ENCODE assay signal across 1 cellular context in the genomic region with DNA sequence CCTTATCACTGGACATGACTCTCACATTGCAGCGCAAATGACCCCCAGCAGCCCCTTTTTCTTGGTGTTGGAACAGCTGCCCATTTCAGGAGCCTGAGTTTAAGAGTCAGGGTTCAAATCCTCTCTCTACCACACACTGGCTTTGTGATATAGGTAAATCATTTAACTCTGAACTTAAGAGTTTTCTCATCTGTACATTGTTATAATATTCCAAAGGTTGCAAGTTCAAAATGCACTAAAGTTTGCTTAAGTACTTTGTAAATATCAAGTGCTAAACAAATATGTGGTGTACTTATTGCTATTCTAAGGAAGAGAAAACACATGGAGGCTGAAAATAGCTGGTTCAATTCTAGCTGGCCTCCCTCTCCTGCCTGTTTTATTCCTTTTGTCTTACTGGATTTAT.
TF ChIP-seq lines count a peak whose summit lies in the region.

No MANE protein-coding gene starts in this region.

TF ChIP-seq in HepG2, 621 proteins besides CTCF, POLR2A, EP300 and RAD21 (continued from another document and continues in another):
- TF ChIP-seq, protein P1, sequence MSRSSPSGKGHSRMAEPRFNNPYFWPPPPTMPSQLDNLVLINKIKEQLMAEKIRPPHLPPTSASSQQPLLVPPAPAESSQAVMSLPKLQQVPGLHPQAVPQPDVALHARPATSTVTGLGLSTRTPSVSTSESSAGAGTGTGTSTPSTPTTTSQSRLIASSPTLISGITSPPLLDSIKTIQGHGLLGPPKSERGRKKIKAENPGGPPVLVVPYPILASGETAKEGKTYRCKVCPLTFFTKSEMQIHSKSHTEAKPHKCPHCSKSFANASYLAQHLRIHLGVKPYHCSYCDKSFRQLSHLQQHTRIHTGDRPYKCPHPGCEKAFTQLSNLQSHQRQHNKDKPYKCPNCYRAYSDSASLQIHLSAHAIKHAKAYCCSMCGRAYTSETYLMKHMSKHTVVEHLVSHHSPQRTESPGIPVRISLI (CRISPR knock-in tag; IDR thresholded peaks at IDR 0.05; ENCODE audit: borderline replicate concordance) = no peak
- TF ChIP-seq ZNF547 (CRISPR knock-in tag; IDR thresholded peaks at IDR 0.05) (no peak), ZFP36L1 (CRISPR knock-in tag; IDR thresholded peaks at IDR 0.05) (no peak), ZNF746 (CRISPR knock-in tag; IDR thresholded peaks at IDR 0.05) (no peak), REL (CRISPR knock-in tag; conservative IDR thresholded peaks at IDR 0.05) (no peak), RXRB (CRISPR knock-in tag; IDR thresholded peaks at IDR 0.05; ENCODE audit: borderline replicate concordance) (peak; percentile 85), ZNF775 (CRISPR knock-in tag; IDR thresholded peaks at IDR 0.05; ENCODE audit: borderline replicate concordance) (no peak), TCF12 (IDR thresholded peaks at IDR 0.05) (no peak), TCF12 (CRISPR knock-in tag; IDR thresholded peaks at IDR 0.05) (no peak), RARG (CRISPR knock-in tag; IDR thresholded peaks at IDR 0.05; ENCODE audit: low read depth) (no peak), SOX6 (IDR thresholded peaks at IDR 0.05) (no peak), SOX6 (CRISPR knock-in tag; IDR thresholded peaks at IDR 0.05) (peak; percentile 89), ZFP36 (IDR thresholded peaks at IDR 0.05; ENCODE audit: borderline replicate concordance, low read depth, low read length, partially characterized antibody) (no peak), ZNF629 (CRISPR knock-in tag; conservative IDR thresholded peaks at IDR 0.05) (0 out of 2 replicates have a peak, but pooled peaks have one; percentile 22), ZNF143 (CRISPR knock-in tag; IDR thresholded peaks at IDR 0.05) (no peak), KLF16 (CRISPR knock-in tag; IDR thresholded peaks at IDR 0.05) (peak in 1 of 2 experiments; percentile 36; a peak in 1 of 4 replicates), ZNF562 (CRISPR knock-in tag; IDR thresholded peaks at IDR 0.05; ENCODE audit: borderline replicate concordance) (no peak), ASH2L (IDR thresholded peaks at IDR 0.05; ENCODE audit: insufficient read length, low read depth, low read length) (peak; percentile 15), HMG20A (CRISPR knock-in tag; IDR thresholded peaks at IDR 0.05; ENCODE audit: borderline replicate concordance) (peak; percentile 72; the same call in 1 of the 2 replicates), NKX3-1 (CRISPR knock-in tag; IDR thresholded peaks at IDR 0.05) (0 out of 2 replicates have a peak, but pooled peaks have one; percentile 66), ZNF776 (CRISPR knock-in tag; IDR thresholded peaks at IDR 0.05) (no peak), ELF3 (CRISPR knock-in tag; IDR thresholded peaks at IDR 0.05) (peak; percentile 63), TBL1XR1 (IDR thresholded peaks at IDR 0.05; ENCODE audit: borderline replicate concordance, low read length, partially characterized antibody) (peak; percentile 70), SRF (IDR thresholded peaks at IDR 0.05; ENCODE audit: low read depth, low read length) (no peak), ONECUT2 (CRISPR knock-in tag; IDR thresholded peaks at IDR 0.05) (no peak), SALL1 (CRISPR knock-in tag; IDR thresholded peaks at IDR 0.05) (0 out of 2 replicates have a peak, but pooled peaks have one; percentile 4), CENPT (CRISPR knock-in tag; IDR thresholded peaks at IDR 0.05; ENCODE audit: low read depth) (no peak), ZBTB7A (CRISPR knock-in tag; IDR thresholded peaks at IDR 0.05) (no peak), HDAC2 (CRISPR knock-in tag; IDR thresholded peaks at IDR 0.05) (no peak), ZNF543 (CRISPR knock-in tag; IDR thresholded peaks at IDR 0.05) (no peak), KDM6A (CRISPR knock-in tag; IDR thresholded peaks at IDR 0.05; ENCODE audit: low read depth) (peak; percentile 66; the same call in 1 of the 2 replicates), HIVEP1 (CRISPR knock-in tag; IDR thresholded peaks at IDR 0.05) (no peak), TBX3 (IDR thresholded peaks at IDR 0.05; ENCODE audit: borderline replicate concordance) (peak; percentile 80; the same call in 1 of the 2 replicates), ZNF274 (CRISPR knock-in tag; IDR thresholded peaks at IDR 0.05) (no peak), ZNF354B (CRISPR knock-in tag; IDR thresholded peaks at IDR 0.05) (no peak), ZNF816 (CRISPR knock-in tag; IDR thresholded peaks at IDR 0.05; ENCODE audit: borderline replicate concordance) (no peak; the same call in 1 of the 2 replicates), HMG20B (CRISPR knock-in tag; conservative IDR thresholded peaks at IDR 0.05) (no peak), PPARG (CRISPR knock-in tag; conservative IDR thresholded peaks at IDR 0.05) (0 out of 2 replicates have a peak, but pooled peaks have one; percentile 46), SALL2 (CRISPR knock-in tag; IDR thresholded peaks at IDR 0.05) (no peak), TARDBP (CRISPR knock-in tag; IDR thresholded peaks at IDR 0.05) (peak; percentile 28; the same call in 1 of the 2 replicates), ZNF777 (CRISPR knock-in tag; IDR thresholded peaks at IDR 0.05) (no peak), SAP130 (CRISPR knock-in tag; IDR thresholded peaks at IDR 0.05; ENCODE audit: low read depth) (peak; percentile 59), SOX5 (CRISPR knock-in tag; IDR thresholded peaks at IDR 0.05; ENCODE audit: borderline replicate concordance) (peak; percentile 93), HOXA3 (CRISPR knock-in tag; IDR thresholded peaks at IDR 0.05) (peak; percentile 46; the same call in 1 of the 2 replicates), PITX1 (CRISPR knock-in tag; IDR thresholded peaks at IDR 0.05) (peak; percentile 54), HDAC1 (CRISPR knock-in tag; IDR thresholded peaks at IDR 0.05) (peak; percentile 23; the same call in 1 of the 2 replicates), ZNF225 (CRISPR knock-in tag; IDR thresholded peaks at IDR 0.05) (no peak), NPAS2 (CRISPR knock-in tag; IDR thresholded peaks at IDR 0.05; ENCODE audit: borderline replicate concordance) (no peak), ZBTB20 (CRISPR knock-in tag; IDR thresholded peaks at IDR 0.05; ENCODE audit: borderline replicate concordance, low read depth) (peak; percentile 93; the same call in 1 of the 2 replicates), ZNF230 (CRISPR knock-in tag; IDR thresholded peaks at IDR 0.05) (no peak)
- TF ChIP-seq, protein P2, sequence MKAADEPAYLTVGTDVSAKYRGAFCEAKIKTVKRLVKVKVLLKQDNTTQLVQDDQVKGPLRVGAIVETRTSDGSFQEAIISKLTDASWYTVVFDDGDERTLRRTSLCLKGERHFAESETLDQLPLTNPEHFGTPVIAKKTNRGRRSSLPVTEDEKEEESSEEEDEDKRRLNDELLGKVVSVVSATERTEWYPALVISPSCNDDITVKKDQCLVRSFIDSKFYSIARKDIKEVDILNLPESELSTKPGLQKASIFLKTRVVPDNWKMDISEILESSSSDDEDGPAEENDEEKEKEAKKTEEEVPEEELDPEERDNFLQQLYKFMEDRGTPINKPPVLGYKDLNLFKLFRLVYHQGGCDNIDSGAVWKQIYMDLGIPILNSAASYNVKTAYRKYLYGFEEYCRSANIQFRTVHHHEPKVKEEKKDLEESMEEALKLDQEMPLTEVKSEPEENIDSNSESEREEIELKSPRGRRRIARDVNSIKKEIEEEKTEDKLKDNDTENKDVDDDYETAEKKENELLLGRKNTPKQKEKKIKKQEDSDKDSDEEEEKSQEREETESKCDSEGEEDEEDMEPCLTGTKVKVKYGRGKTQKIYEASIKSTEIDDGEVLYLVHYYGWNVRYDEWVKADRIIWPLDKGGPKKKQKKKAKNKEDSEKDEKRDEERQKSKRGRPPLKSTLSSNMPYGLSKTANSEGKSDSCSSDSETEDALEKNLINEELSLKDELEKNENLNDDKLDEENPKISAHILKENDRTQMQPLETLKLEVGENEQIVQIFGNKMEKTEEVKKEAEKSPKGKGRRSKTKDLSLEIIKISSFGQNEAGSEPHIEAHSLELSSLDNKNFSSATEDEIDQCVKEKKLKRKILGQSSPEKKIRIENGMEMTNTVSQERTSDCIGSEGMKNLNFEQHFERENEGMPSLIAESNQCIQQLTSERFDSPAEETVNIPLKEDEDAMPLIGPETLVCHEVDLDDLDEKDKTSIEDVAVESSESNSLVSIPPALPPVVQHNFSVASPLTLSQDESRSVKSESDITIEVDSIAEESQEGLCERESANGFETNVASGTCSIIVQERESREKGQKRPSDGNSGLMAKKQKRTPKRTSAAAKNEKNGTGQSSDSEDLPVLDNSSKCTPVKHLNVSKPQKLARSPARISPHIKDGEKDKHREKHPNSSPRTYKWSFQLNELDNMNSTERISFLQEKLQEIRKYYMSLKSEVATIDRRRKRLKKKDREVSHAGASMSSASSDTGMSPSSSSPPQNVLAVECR (CRISPR knock-in tag; IDR thresholded peaks at IDR 0.05; ENCODE audit: borderline replicate concordance) = no peak
- TF ChIP-seq, protein P3, sequence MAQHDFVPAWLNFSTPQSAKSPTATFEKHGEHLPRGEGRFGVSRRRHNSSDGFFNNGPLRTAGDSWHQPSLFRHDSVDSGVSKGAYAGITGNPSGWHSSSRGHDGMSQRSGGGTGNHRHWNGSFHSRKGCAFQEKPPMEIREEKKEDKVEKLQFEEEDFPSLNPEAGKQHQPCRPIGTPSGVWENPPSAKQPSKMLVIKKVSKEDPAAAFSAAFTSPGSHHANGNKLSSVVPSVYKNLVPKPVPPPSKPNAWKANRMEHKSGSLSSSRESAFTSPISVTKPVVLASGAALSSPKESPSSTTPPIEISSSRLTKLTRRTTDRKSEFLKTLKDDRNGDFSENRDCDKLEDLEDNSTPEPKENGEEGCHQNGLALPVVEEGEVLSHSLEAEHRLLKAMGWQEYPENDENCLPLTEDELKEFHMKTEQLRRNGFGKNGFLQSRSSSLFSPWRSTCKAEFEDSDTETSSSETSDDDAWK (CRISPR knock-in tag; IDR thresholded peaks at IDR 0.05) = no peak
- TF ChIP-seq, protein P4, sequence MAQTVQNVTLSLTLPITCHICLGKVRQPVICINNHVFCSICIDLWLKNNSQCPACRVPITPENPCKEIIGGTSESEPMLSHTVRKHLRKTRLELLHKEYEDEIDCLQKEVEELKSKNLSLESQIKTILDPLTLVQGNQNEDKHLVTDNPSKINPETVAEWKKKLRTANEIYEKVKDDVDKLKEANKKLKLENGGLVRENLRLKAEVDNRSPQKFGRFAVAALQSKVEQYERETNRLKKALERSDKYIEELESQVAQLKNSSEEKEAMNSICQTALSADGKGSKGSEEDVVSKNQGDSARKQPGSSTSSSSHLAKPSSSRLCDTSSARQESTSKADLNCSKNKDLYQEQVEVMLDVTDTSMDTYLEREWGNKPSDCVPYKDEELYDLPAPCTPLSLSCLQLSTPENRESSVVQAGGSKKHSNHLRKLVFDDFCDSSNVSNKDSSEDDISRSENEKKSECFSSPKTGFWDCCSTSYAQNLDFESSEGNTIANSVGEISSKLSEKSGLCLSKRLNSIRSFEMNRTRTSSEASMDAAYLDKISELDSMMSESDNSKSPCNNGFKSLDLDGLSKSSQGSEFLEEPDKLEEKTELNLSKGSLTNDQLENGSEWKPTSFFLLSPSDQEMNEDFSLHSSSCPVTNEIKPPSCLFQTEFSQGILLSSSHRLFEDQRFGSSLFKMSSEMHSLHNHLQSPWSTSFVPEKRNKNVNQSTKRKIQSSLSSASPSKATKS (CRISPR knock-in tag; IDR thresholded peaks at IDR 0.05) = no peak
- TF ChIP-seq, protein P5, sequence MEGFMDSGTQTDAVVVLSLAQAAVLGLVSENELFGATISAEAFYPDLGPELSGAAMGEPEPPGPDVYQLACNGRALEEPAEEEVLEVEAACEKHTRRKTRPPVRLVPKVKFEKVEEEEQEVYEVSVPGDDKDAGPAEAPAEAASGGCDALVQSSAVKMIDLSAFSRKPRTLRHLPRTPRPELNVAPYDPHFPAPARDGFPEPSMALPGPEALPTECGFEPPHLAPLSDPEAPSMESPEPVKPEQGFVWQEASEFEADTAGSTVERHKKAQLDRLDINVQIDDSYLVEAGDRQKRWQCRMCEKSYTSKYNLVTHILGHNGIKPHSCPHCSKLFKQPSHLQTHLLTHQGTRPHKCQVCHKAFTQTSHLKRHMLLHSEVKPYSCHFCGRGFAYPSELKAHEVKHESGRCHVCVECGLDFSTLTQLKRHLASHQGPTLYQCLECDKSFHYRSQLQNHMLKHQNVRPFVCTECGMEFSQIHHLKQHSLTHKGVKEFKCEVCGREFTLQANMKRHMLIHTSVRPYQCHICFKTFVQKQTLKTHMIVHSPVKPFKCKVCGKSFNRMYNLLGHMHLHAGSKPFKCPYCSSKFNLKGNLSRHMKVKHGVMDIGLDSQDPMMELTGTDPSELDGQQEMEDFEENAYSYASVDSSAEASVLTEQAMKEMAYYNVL (CRISPR knock-in tag; IDR thresholded peaks at IDR 0.05; ENCODE audit: borderline replicate concordance) = no peak
- TF ChIP-seq, protein P6, sequence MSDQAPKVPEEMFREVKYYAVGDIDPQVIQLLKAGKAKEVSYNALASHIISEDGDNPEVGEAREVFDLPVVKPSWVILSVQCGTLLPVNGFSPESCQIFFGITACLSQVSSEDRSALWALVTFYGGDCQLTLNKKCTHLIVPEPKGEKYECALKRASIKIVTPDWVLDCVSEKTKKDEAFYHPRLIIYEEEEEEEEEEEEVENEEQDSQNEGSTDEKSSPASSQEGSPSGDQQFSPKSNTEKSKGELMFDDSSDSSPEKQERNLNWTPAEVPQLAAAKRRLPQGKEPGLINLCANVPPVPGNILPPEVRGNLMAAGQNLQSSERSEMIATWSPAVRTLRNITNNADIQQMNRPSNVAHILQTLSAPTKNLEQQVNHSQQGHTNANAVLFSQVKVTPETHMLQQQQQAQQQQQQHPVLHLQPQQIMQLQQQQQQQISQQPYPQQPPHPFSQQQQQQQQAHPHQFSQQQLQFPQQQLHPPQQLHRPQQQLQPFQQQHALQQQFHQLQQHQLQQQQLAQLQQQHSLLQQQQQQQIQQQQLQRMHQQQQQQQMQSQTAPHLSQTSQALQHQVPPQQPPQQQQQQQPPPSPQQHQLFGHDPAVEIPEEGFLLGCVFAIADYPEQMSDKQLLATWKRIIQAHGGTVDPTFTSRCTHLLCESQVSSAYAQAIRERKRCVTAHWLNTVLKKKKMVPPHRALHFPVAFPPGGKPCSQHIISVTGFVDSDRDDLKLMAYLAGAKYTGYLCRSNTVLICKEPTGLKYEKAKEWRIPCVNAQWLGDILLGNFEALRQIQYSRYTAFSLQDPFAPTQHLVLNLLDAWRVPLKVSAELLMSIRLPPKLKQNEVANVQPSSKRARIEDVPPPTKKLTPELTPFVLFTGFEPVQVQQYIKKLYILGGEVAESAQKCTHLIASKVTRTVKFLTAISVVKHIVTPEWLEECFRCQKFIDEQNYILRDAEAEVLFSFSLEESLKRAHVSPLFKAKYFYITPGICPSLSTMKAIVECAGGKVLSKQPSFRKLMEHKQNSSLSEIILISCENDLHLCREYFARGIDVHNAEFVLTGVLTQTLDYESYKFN (CRISPR knock-in tag; conservative IDR thresholded peaks at IDR 0.05) = peak; percentile 93
- TF ChIP-seq, protein P7, sequence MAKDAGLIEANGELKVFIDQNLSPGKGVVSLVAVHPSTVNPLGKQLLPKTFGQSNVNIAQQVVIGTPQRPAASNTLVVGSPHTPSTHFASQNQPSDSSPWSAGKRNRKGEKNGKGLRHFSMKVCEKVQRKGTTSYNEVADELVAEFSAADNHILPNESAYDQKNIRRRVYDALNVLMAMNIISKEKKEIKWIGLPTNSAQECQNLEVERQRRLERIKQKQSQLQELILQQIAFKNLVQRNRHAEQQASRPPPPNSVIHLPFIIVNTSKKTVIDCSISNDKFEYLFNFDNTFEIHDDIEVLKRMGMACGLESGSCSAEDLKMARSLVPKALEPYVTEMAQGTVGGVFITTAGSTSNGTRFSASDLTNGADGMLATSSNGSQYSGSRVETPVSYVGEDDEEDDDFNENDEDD (CRISPR knock-in tag; IDR thresholded peaks at IDR 0.05; ENCODE audit: borderline replicate concordance) = no peak
